15 cellular contexts compared by ENCODE assay signal in genomic region chr4:148061795-148062194, GRCh38.
DNase-seq lines count a peak whose midpoint lies in the region; ATAC-seq and TF ChIP-seq lines count a peak whose summit lies in the region.
"Had no signal": no experiment of that assay in that cellular context is flagged by ENCODE, and none has a peak within 500 bp of the region (broad histone marks: within the 10 kb centered on the region; RNA-seq: fewer than 3 reads in every experiment).

No MANE protein-coding gene starts in this region.

- H3K4me3 ChIP-seq in gastrocnemius medialis, result no peak overlapping the region
- H3K4me3 ChIP-seq in body of pancreas, result no peak overlapping the region
- H3K4me3 ChIP-seq: dorsolateral prefrontal cortex, HAP-1, suprapubic skin had no signal

- H3K79me2 ChIP-seq in H9 (ENCODE audit: insufficient read depth, low read length), result no peaks in the 10 kb centered on the region

- CTCF ChIA-PET in activated CD4-positive, alpha-beta memory T cell treated with anti-CD3 and anti-CD28 coated beads, Interleukin-2, amount 10 ng/mL, durations not matched to agents 7 days and 5 days (lab: Charles Lee), result interaction anchor here (0.9 kb wide), 1 partner anchor 9 kb away, joined by 4 read pairs; no protein-coding TSS in a partner anchor
- CTCF ChIA-PET in activated CD4-positive, alpha-beta memory T cell treated with anti-CD3 and anti-CD28 coated beads for 36 hours (lab: Charles Lee), result no interaction called here

- H2BK20ac ChIP-seq in H9 (ENCODE audit: low read depth, low read length, poor library complexity, severe bottlenecking), result no peak overlapping the region

- no peak overlapping the region for H2BK120ac ChIP-seq in H9 (ENCODE audit: low read depth, low read length, poor library complexity, severe bottlenecking)

- H2BK12ac ChIP-seq in H9 (ENCODE audit: insufficient read length, low read depth, low read length), result no peak overlapping the region

- H3K9me3 ChIP-seq in gastrocnemius medialis (no peaks in the 10 kb centered on the region), H9 (ENCODE audit: control insufficient read depth, low read depth, low read length) (no peaks in the 10 kb centered on the region), body of pancreas (no peaks in the 10 kb centered on the region)
- H3K9me3 ChIP-seq: HAP-1, suprapubic skin had no signal

- H2AK5ac ChIP-seq in H9 (ENCODE audit: insufficient read length, low read length), result no peak overlapping the region

- no peak overlapping the region for H3K18ac ChIP-seq in H9 (ENCODE audit: insufficient read length, low read depth, low read length)

- H3K4me2 ChIP-seq in H9 (ENCODE audit: insufficient read depth, insufficient read length, low read length), result no peak overlapping the region

- POLR2A ChIA-PET in activated CD4-positive, alpha-beta memory T cell treated with anti-CD3 and anti-CD28 coated beads, Interleukin-2, amount 10 ng/mL, durations not matched to agents 7 days and 5 days (lab: Charles Lee), result interaction anchor here (0.7 to 1.0 kb wide), 2 partner anchors 16 to 381 kb away, joined by 3 to 4 read pairs; no protein-coding TSS in a partner anchor
- POLR2A ChIA-PET in activated CD4-positive, alpha-beta memory T cell treated with anti-CD3 and anti-CD28 coated beads for 36 hours (lab: Charles Lee), result no interaction called here

- no peak overlapping the region for H3K4ac ChIP-seq in H9 (ENCODE audit: low read depth, low read length)

- no peak for TF ChIP-seq POLR2A in gastrocnemius medialis (IDR thresholded peaks at IDR 0.05)
- TF ChIP-seq POLR2A in body of pancreas (IDR thresholded peaks at IDR 0.05), result no peak

- peaks cover 10% of the 10 kb centered on the region for H3K36me3 Mint-ChIP-seq in activated CD4-positive, alpha-beta memory T cell treated with anti-CD3 and anti-CD28 coated beads, Interleukin-2, amount 10 ng/mL, durations not matched to agents 7 days and 5 days (ENCODE audit: low read depth)
- peaks cover 6% of the 10 kb centered on the region for H3K36me3 Mint-ChIP-seq in activated CD4-positive, alpha-beta memory T cell treated with anti-CD3 and anti-CD28 coated beads for 36 hours
- peaks cover 94% of the 10 kb centered on the region for H3K36me3 Mint-ChIP-seq in dendritic cell treated with granulocyte-macrophage colony-stimulating factor and Interleukin-4, amounts not matched to agents 40 ng/mL and 50 ng/mL, for 4 days (ENCODE audit: low read depth)
- no peaks in the 10 kb centered on the region for H3K36me3 Mint-ChIP-seq in H9 (ENCODE audit: insufficient read depth in 1 of 3, low read depth in 3 of 3)

- no peak overlapping the region for H2BK15ac ChIP-seq in H9 (ENCODE audit: low read depth, low read length)

- no peak overlapping the region for H2AFZ ChIP-seq in H9 (ENCODE audit: low read length)

- H3K79me1 ChIP-seq in H9 (ENCODE audit: insufficient read depth, low read depth, low read length, poor library complexity, severe bottlenecking), result no peaks in the 10 kb centered on the region

- H4K91ac ChIP-seq in H9 (ENCODE audit: insufficient read length, low read depth, low read length), result no peak overlapping the region

- no peaks in the 10 kb centered on the region for H3K27me3 Mint-ChIP-seq in activated CD4-positive, alpha-beta memory T cell treated with anti-CD3 and anti-CD28 coated beads, Interleukin-2, amount 10 ng/mL, durations not matched to agents 7 days and 5 days
- no peaks in the 10 kb centered on the region for H3K27me3 Mint-ChIP-seq in activated CD4-positive, alpha-beta memory T cell treated with anti-CD3 and anti-CD28 coated beads for 36 hours
- H3K27me3 Mint-ChIP-seq in dendritic cell treated with granulocyte-macrophage colony-stimulating factor and Interleukin-4, amounts not matched to agents 40 ng/mL and 50 ng/mL, for 4 days, result no peaks in the 10 kb centered on the region
- H3K27me3 Mint-ChIP-seq in H9 (ENCODE audit: low read depth), result no peaks in the 10 kb centered on the region

- no peak overlapping the region for H4K8ac ChIP-seq in H9 (replicated peaks; ENCODE audit: insufficient read length, low read depth, low read length)

- TF ChIP-seq CTCF in gastrocnemius medialis (IDR thresholded peaks at IDR 0.05 in 4 of 5, conservative IDR thresholded peaks at IDR 0.05 in 1 of 5), result no peak
- TF ChIP-seq CTCF in H9 (conservative IDR thresholded peaks at IDR 0.05), result no peak; the same call in 2 of the 3 replicates
- TF ChIP-seq CTCF in body of pancreas (IDR thresholded peaks at IDR 0.05), result no peak

- no peaks in the 10 kb centered on the region for H3K27me3 ChIP-seq in gastrocnemius medialis
- no peaks in the 10 kb centered on the region for H3K27me3 ChIP-seq in H9 (ENCODE audit: insufficient read depth, low read length)
- no peaks in the 10 kb centered on the region for H3K27me3 ChIP-seq in body of pancreas
- H3K27me3 ChIP-seq: dorsolateral prefrontal cortex, suprapubic skin had no signal

- no peak overlapping the region for H3K23ac ChIP-seq in H9 (ENCODE audit: insufficient read length, low read depth, low read length)

- H2BK5ac ChIP-seq in H9 (ENCODE audit: insufficient read length, low read length), result no peak overlapping the region

- H3K9ac ChIP-seq in H9 (ENCODE audit: extremely low read depth, insufficient read length, low read length), result no peak overlapping the region

- intact Hi-C loops in activated CD4-positive, alpha-beta memory T cell treated with anti-CD3 and anti-CD28 coated beads for 36 hours (cut with micrococcal nuclease), result no loop called here
- intact Hi-C loops in dendritic cell treated with granulocyte-macrophage colony-stimulating factor and Interleukin-4, amounts not matched to agents 40 ng/mL and 50 ng/mL, for 4 days (cut with micrococcal nuclease), result no loop called here
- intact Hi-C loops in gastrocnemius medialis (cut with DNase I; ENCODE audit: low total_unique reads) (no loop called here), body of pancreas (cut with DNase I) (no loop called here)

- no peak for DNase-seq in activated CD4-positive, alpha-beta memory T cell treated with anti-CD3 and anti-CD28 coated beads, Interleukin-2, amount 10 ng/mL, durations not matched to agents 7 days and 5 days
- no peak for DNase-seq in activated CD4-positive, alpha-beta memory T cell treated with anti-CD3 and anti-CD28 coated beads for 36 hours
- peak; percentile 85 for DNase-seq in NCI-H2029 treated with DMSO at 0.1 percent for 48 hours (lab: John Stamatoyannopoulos, UW)
- no peak for DNase-seq in gastrocnemius medialis
- no peak for DNase-seq in NCI-H128 (lab: John Stamatoyannopoulos, UW; ENCODE audit: unreplicated experiment)
- DNase-seq in H9, result no peak
- no peak for DNase-seq in body of pancreas
- DNase-seq: activated T-cell treated with anti-CD3 and anti-CD28 coated beads, Interleukin-2, amount 50 U/mL, for 1 hour; anterior cingulate cortex; DMS 273 treated with DMSO at 0.1 percent for 48 hours; dorsolateral prefrontal cortex had no signal

- H4K5ac ChIP-seq in H9 (ENCODE audit: insufficient read length, low read depth, low read length), result no peak overlapping the region

- no peak overlapping the region for H3K14ac ChIP-seq in H9 (ENCODE audit: insufficient read depth, low read length)

- no peak overlapping the region for H3K4me3 Mint-ChIP-seq in activated CD4-positive, alpha-beta memory T cell treated with anti-CD3 and anti-CD28 coated beads, Interleukin-2, amount 10 ng/mL, durations not matched to agents 7 days and 5 days
- no peak overlapping the region for H3K4me3 Mint-ChIP-seq in activated CD4-positive, alpha-beta memory T cell treated with anti-CD3 and anti-CD28 coated beads for 36 hours
- H3K4me3 Mint-ChIP-seq in dendritic cell treated with granulocyte-macrophage colony-stimulating factor and Interleukin-4, amounts not matched to agents 40 ng/mL and 50 ng/mL, for 4 days, result no peak overlapping the region
- no peak overlapping the region for H3K4me3 Mint-ChIP-seq in H9

- no peak overlapping the region for H3T11ph ChIP-seq in H9 (ENCODE audit: low read length)

- peaks cover 61 to 66% of the 10 kb centered on the region in 2 donors for H3K4me1 ChIP-seq in gastrocnemius medialis
- H3K4me1 ChIP-seq in H9 (ENCODE audit: insufficient read depth, low read length), result peaks cover 5% of the 10 kb centered on the region; the same call in 1 of the 2 replicates
- peaks cover 12% of the 10 kb centered on the region for H3K4me1 ChIP-seq in body of pancreas

- no peaks in the 10 kb centered on the region for H3K9me3 Mint-ChIP-seq in activated CD4-positive, alpha-beta memory T cell treated with anti-CD3 and anti-CD28 coated beads, Interleukin-2, amount 10 ng/mL, durations not matched to agents 7 days and 5 days
- H3K9me3 Mint-ChIP-seq in activated CD4-positive, alpha-beta memory T cell treated with anti-CD3 and anti-CD28 coated beads for 36 hours, result no peaks in the 10 kb centered on the region
- H3K9me3 Mint-ChIP-seq in dendritic cell treated with granulocyte-macrophage colony-stimulating factor and Interleukin-4, amounts not matched to agents 40 ng/mL and 50 ng/mL, for 4 days, result no peaks in the 10 kb centered on the region
- H3K9me3 Mint-ChIP-seq in H9, result no peaks in the 10 kb centered on the region

- H3K27ac Mint-ChIP-seq in activated CD4-positive, alpha-beta memory T cell treated with anti-CD3 and anti-CD28 coated beads, Interleukin-2, amount 10 ng/mL, durations not matched to agents 7 days and 5 days, result peak overlapping the region; percentile 82
- H3K27ac Mint-ChIP-seq in activated CD4-positive, alpha-beta memory T cell treated with anti-CD3 and anti-CD28 coated beads for 36 hours, result no peak overlapping the region
- peak overlapping the region; percentile 56 for H3K27ac Mint-ChIP-seq in dendritic cell treated with granulocyte-macrophage colony-stimulating factor and Interleukin-4, amounts not matched to agents 40 ng/mL and 50 ng/mL, for 4 days
- H3K27ac Mint-ChIP-seq in H9, result peak overlapping the region in 1 of 3 experiments; percentile 2; a peak in 1 of 7 replicates

- H3K27ac ChIP-seq in gastrocnemius medialis, result peak overlapping the region in 3 of 4 donors; percentile 53 to 83 (median 75)
- no peak overlapping the region for H3K27ac ChIP-seq in H9 (ENCODE audit: insufficient read length, low read depth, low read length)
- no peak overlapping the region for H3K27ac ChIP-seq in body of pancreas
- H3K27ac ChIP-seq: dorsolateral prefrontal cortex, suprapubic skin had no signal

- ATAC-seq in gastrocnemius medialis (no peak), body of pancreas (no peak)
- ATAC-seq: activated CD4-positive, CD25-positive, alpha-beta regulatory T cell treated with anti-CD3 and anti-CD28 coated beads, Interleukin-2, amount 50 U/mL, for 24 hours had no signal

- H3K56ac ChIP-seq in H9 (ENCODE audit: insufficient read length, low read depth, low read length), result no peak overlapping the region

- no CpG with 5 or more reads among the region's 8 CpGs for WGBS in H9 (ENCODE audit: extremely low coverage, insufficient read length, low lambda C conversion rate)
- WGBS in body of pancreas, 2 donors, result 50 to 67% methylated on average over 8 of the region's 8 CpGs

- H3K36me3 ChIP-seq in gastrocnemius medialis, result no peaks in the 10 kb centered on the region
- H3K36me3 ChIP-seq in body of pancreas (replicated peaks in 1 of 2; ENCODE audit: insufficient read depth in 1 of 2, low read depth in 2 of 2), result no peaks in the 10 kb centered on the region
- H3K36me3 ChIP-seq: HAP-1 had no signal

- H4K20me1 ChIP-seq in H9 (ENCODE audit: control insufficient read depth, insufficient read depth, insufficient read length), result no peaks in the 10 kb centered on the region

- in situ Hi-C loops in gastrocnemius medialis (cut with MboI; ENCODE audit: low sequenced_read_pairs in 4 of 4), result no loop called here

- H3K4me1 Mint-ChIP-seq in activated CD4-positive, alpha-beta memory T cell treated with anti-CD3 and anti-CD28 coated beads, Interleukin-2, amount 10 ng/mL, durations not matched to agents 7 days and 5 days, result peaks cover 48% of the 10 kb centered on the region
- peaks cover 37% of the 10 kb centered on the region for H3K4me1 Mint-ChIP-seq in activated CD4-positive, alpha-beta memory T cell treated with anti-CD3 and anti-CD28 coated beads for 36 hours (ENCODE audit: low read depth)
- H3K4me1 Mint-ChIP-seq in dendritic cell treated with granulocyte-macrophage colony-stimulating factor and Interleukin-4, amounts not matched to agents 40 ng/mL and 50 ng/mL, for 4 days (ENCODE audit: low read depth), result peaks cover 67% of the 10 kb centered on the region
- peaks cover 27 to 34% of the 10 kb centered on the region in 2 experiments for H3K4me1 Mint-ChIP-seq in H9

- H3K23me2 ChIP-seq in H9 (ENCODE audit: insufficient read length, low read depth, low read length, poor library complexity, severe bottlenecking), result no peaks in the 10 kb centered on the region

Comparison
In these comparisons a context has a peak if more than half of its experiments do, and no peak if none do; other contexts are left out.
1. H3K27ac ChIP-seq: peak in gastrocnemius medialis (3 of 4); none in H9 (single experiment) and body of pancreas (0 of 4).